In the genomic region with DNA sequence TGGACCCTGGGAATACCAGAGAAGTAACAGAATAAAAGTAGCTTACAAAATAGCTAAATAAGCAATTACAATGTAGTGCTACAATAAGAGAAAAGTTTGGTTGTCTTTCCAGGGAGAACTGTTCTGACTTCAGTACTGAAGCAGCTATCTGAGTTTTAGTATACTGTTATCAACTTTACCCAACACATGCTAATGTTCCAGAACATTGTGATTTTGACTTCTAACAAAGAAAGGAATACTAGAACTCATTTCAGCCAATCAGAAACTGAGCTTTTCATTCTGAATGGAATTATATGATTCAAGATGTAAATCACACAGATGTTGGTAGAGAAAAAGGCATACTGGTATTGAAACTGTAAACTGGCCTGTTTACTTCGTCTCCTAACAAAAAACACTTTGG, we compare ENCODE assay signal across 25 cellular contexts. TPM values are rescaled to one million over a fixed set of nuclear protein-coding genes. Genes with fewer than 3 reads are reported as not detected.
"Had no signal": no experiment of that assay in that cellular context is flagged by ENCODE, and none has a peak within 500 bp of the region (broad histone marks: within the 10 kb centered on the region; RNA-seq: fewer than 3 reads in every experiment).

A gene with protein sequence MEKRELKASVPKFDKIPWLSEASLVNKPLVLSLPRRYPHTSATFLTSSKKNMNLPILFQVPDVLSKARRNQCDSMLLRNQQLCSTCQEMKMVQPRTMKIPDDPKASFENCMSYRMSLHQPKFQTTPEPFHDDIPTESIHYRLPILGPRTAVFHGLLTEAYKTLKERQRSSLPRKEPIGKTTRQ (plus strand): TSS at position 301 of the 400 bp plus-strand sequence. CDS start 201 bp downstream, outside the sequence.

- H3K27me3 Mint-ChIP-seq: activated naive CD4-positive, alpha-beta T cell treated with anti-CD3 and anti-CD28 coated beads, Interleukin-2, amount 50 U/mL, for 24 hours; dendritic cell treated with granulocyte-macrophage colony-stimulating factor and Interleukin-4, amounts not matched to agents 40 ng/mL and 50 ng/mL, for 4 days; memory B cell; naive B cell; progenitor cell of endocrine pancreas; T-cell had no signal

- H3K4me1 Mint-ChIP-seq: naive B cell had no signal

- H3K27ac Mint-ChIP-seq: activated naive CD4-positive, alpha-beta T cell treated with anti-CD3 and anti-CD28 coated beads, Interleukin-2, amount 50 U/mL, for 24 hours; dendritic cell treated with granulocyte-macrophage colony-stimulating factor and Interleukin-4, amounts not matched to agents 40 ng/mL and 50 ng/mL, for 4 days; memory B cell; progenitor cell of endocrine pancreas; T-helper 2 cell treated with Interferon-gamma antibody and Interleukin-4, amounts not matched to agents 5 μg/mL and 100 μg/mL, for 36 hours had no signal

- H3K4me3 Mint-ChIP-seq: activated naive CD4-positive, alpha-beta T cell treated with anti-CD3 and anti-CD28 coated beads, Interleukin-2, amount 50 U/mL, for 24 hours; dendritic cell treated with granulocyte-macrophage colony-stimulating factor and Interleukin-4, amounts not matched to agents 40 ng/mL and 50 ng/mL, for 4 days; memory B cell; naive B cell; T-cell; T-helper 2 cell treated with Interferon-gamma antibody and Interleukin-4, amounts not matched to agents 5 μg/mL and 100 μg/mL, for 36 hours had no signal

- H3K9me3 Mint-ChIP-seq: activated naive CD4-positive, alpha-beta T cell treated with anti-CD3 and anti-CD28 coated beads, Interleukin-2, amount 50 U/mL, for 24 hours; dendritic cell treated with granulocyte-macrophage colony-stimulating factor and Interleukin-4, amounts not matched to agents 40 ng/mL and 50 ng/mL, for 4 days; memory B cell; naive B cell; T-cell; T-helper 2 cell treated with Interferon-gamma antibody and Interleukin-4, amounts not matched to agents 5 μg/mL and 100 μg/mL, for 36 hours had no signal

- H3K27me3 ChIP-seq: adrenal gland, ascending aorta, brain microvascular endothelial cell, foreskin keratinocyte, upper lobe of left lung had no signal

- H3K4me3 ChIP-seq: adrenal gland, ascending aorta, skin epidermis, upper lobe of left lung had no signal

- H3K36me3 ChIP-seq: adrenal gland, ascending aorta, brain microvascular endothelial cell, upper lobe of left lung, WERI-Rb-1 had no signal

- H3K4me1 ChIP-seq: adrenal gland, upper lobe of left lung had no signal

- DNase-seq: activated CD4-positive, alpha-beta T cell treated with anti-CD3 and anti-CD28 coated beads for 1 hour; activated CD4-positive, alpha-beta T cell treated with anti-CD3 and anti-CD28 coated beads, Interleukin-2, amount 50 U/mL, for 1 hour; activated gamma-delta T cell treated with Interleukin-2 at 50 U/mL for 16 hours; activated T-cell treated with anti-CD3 and anti-CD28 coated beads, Interleukin-2, amount 50 U/mL, for 1 hour; adrenal gland; brain microvascular endothelial cell; caudate nucleus; effector CD8-positive, alpha-beta T cell; foreskin keratinocyte; naive B cell; stimulated activated CD4-positive, alpha-beta T cell treated with anti-CD3 and anti-CD28 coated beads, Interleukin-1b, Interleukin-23, amount 100 ng/mL, for 48 hours; T-cell; upper lobe of left lung; WERI-Rb-1 had no signal

- H3K36me3 Mint-ChIP-seq: naive B cell had no signal

- H3K27ac ChIP-seq: adrenal gland, brain microvascular endothelial cell, foreskin keratinocyte, skin epidermis, upper lobe of left lung, WERI-Rb-1 had no signal

- H3K9me3 ChIP-seq: adrenal gland, ascending aorta, upper lobe of left lung had no signal

- ATAC-seq: foreskin keratinocyte, T-cell had no signal

RNA-seq across cellular contexts. Expression of the gene that starts here (rescaled TPM):
- total RNA-seq: ascending aorta, foreskin keratinocyte, glomerular endothelial cell, mononuclear cell, osteoblast, progenitor cell of endocrine pancreas, T-cell, upper lobe of left lung had no signal
- polyA plus RNA-seq: esophagus, foreskin keratinocyte had no signal
